16 cellular contexts compared by ENCODE assay signal in genomic region chr5:124981901-124982300, GRCh38.
DNase-seq lines count a peak whose midpoint lies in the region; ATAC-seq and TF ChIP-seq lines count a peak whose summit lies in the region.
"Had no signal": no experiment of that assay in that cellular context is flagged by ENCODE, and none has a peak within 500 bp of the region (broad histone marks: within the 10 kb centered on the region; RNA-seq: fewer than 3 reads in every experiment).

No MANE protein-coding gene starts in this region.

- H3K4ac ChIP-seq in H9 (ENCODE audit: low read depth, low read length), result no peak overlapping the region

- peak overlapping the region; percentile 28 to 92 (median 53); a peak in 3 of 7 replicates for H3K27ac Mint-ChIP-seq in H9
- peak overlapping the region; percentile 71 for H3K27ac Mint-ChIP-seq in stimulated activated memory B cell treated with anti-CD40 and anti-IgM and Interleukin-4, amounts not matched to agents 10 μg/mL and 1 μg/mL and 100 μg/mL, for 72 hours
- H3K27ac Mint-ChIP-seq: activated naive CD8-positive, alpha-beta T cell had no signal

- H3F3A ChIP-seq in SU-DHL-6 (ENCODE audit: insufficient read depth) (peaks cover 33% of the 10 kb centered on the region), smooth muscle cell (ENCODE audit: low read depth) (no peaks in the 10 kb centered on the region)

- H3T11ph ChIP-seq in H9 (ENCODE audit: low read length), result no peak overlapping the region

- H3K23ac ChIP-seq in H9 (ENCODE audit: insufficient read length, low read depth, low read length), result no peak overlapping the region

- H3K14ac ChIP-seq in H9 (ENCODE audit: insufficient read depth, low read length), result no peak overlapping the region

- WGBS in H9 (ENCODE audit: extremely low coverage, insufficient read length, low lambda C conversion rate), result no CpG with 5 or more reads among the region's 4 CpGs
- WGBS in smooth muscle cell (ENCODE audit: low lambda C conversion rate), result 94% methylated on average over 4 of the region's 4 CpGs

- peaks cover 44 to 50% of the 10 kb centered on the region in 2 experiments for H3K9me3 Mint-ChIP-seq in H9
- H3K9me3 Mint-ChIP-seq in stimulated activated memory B cell treated with anti-CD40 and anti-IgM and Interleukin-4, amounts not matched to agents 10 μg/mL and 1 μg/mL and 100 μg/mL, for 72 hours, result peaks cover 8% of the 10 kb centered on the region

- DNase-seq in H9 (no peak), kidney tubule cell (ENCODE audit: low spot score) (peak; percentile 76), smooth muscle cell (lab: John Stamatoyannopoulos, UW; ENCODE audit: unreplicated experiment) (no peak), hypothalamus (lab: John Stamatoyannopoulos, UW) (no peak), activated gamma-delta T cell (lab: John Stamatoyannopoulos, UW) (no peak)
- DNase-seq: activated CD4-positive, alpha-beta T cell treated with anti-CD3 and anti-CD28 coated beads, Interleukin-2, amount 50 U/mL, for 1 hour; activated T-cell treated with anti-CD3 and anti-CD28 coated beads, Interleukin-2, amount 50 U/mL, for 1 hour; H7; lower lobe of right lung; SJCRH30; stimulated activated CD4-positive, alpha-beta T cell treated with anti-CD3 and anti-CD28 coated beads, Interleukin-2, amount 100 ng/mL, for 24 hours had no signal

- no peak overlapping the region for H4K91ac ChIP-seq in H9 (ENCODE audit: insufficient read length, low read depth, low read length)

- H3K9ac ChIP-seq in H9 (ENCODE audit: extremely low read depth, insufficient read length, low read length), result no peak overlapping the region
- peak overlapping the region; percentile 60 for H3K9ac ChIP-seq in SU-DHL-6 (ENCODE audit: low read length)
- no peak overlapping the region for H3K9ac ChIP-seq in smooth muscle cell (ENCODE audit: low read depth)

- no peaks in the 10 kb centered on the region for H3K79me1 ChIP-seq in H9 (ENCODE audit: insufficient read depth, low read depth, low read length, poor library complexity, severe bottlenecking)

- peaks cover 28 to 62% (median 38%) of the 10 kb centered on the region in 3 experiments for H3K36me3 Mint-ChIP-seq in H9 (ENCODE audit: insufficient read depth in 1 of 3, low read depth in 3 of 3)
- peaks cover 12% of the 10 kb centered on the region for H3K36me3 Mint-ChIP-seq in stimulated activated memory B cell treated with anti-CD40 and anti-IgM and Interleukin-4, amounts not matched to agents 10 μg/mL and 1 μg/mL and 100 μg/mL, for 72 hours
- H3K36me3 Mint-ChIP-seq: activated naive CD8-positive, alpha-beta T cell had no signal

- no peak overlapping the region for H4K5ac ChIP-seq in H9 (ENCODE audit: insufficient read length, low read depth, low read length)

- H3K56ac ChIP-seq in H9 (ENCODE audit: insufficient read length, low read depth, low read length), result no peak overlapping the region

- no peak overlapping the region for H2BK120ac ChIP-seq in H9 (ENCODE audit: low read depth, low read length, poor library complexity, severe bottlenecking)

- H3K9me3 ChIP-seq in H9 (ENCODE audit: control insufficient read depth, low read depth, low read length) (peaks cover 10% of the 10 kb centered on the region), SU-DHL-6 (ENCODE audit: insufficient read depth, low read length) (peaks cover 5% of the 10 kb centered on the region; the same call in 1 of the 2 replicates), smooth muscle cell (replicated peaks; ENCODE audit: low read depth) (no peaks in the 10 kb centered on the region)

- H3K79me2 ChIP-seq in H9 (ENCODE audit: insufficient read depth, low read length) (no peaks in the 10 kb centered on the region), SU-DHL-6 (ENCODE audit: insufficient read depth, low read length) (no peaks in the 10 kb centered on the region), smooth muscle cell (ENCODE audit: low read depth) (no peaks in the 10 kb centered on the region)

- H2BK12ac ChIP-seq in H9 (ENCODE audit: insufficient read length, low read depth, low read length), result peak overlapping the region; percentile 10

- no peak overlapping the region for H3K4me3 ChIP-seq in SU-DHL-6 (ENCODE audit: insufficient read depth, low read length, poor library complexity, severe bottlenecking)
- no peak overlapping the region for H3K4me3 ChIP-seq in smooth muscle cell
- H3K4me3 ChIP-seq: lower lobe of right lung, right atrium auricular region, SJCRH30 had no signal

- no peak overlapping the region for H2BK15ac ChIP-seq in H9 (ENCODE audit: low read depth, low read length)

- no peaks in the 10 kb centered on the region for H3K27me3 Mint-ChIP-seq in H9 (ENCODE audit: low read depth)
- H3K27me3 Mint-ChIP-seq in stimulated activated memory B cell treated with anti-CD40 and anti-IgM and Interleukin-4, amounts not matched to agents 10 μg/mL and 1 μg/mL and 100 μg/mL, for 72 hours, result no peaks in the 10 kb centered on the region
- H3K27me3 Mint-ChIP-seq: activated naive CD8-positive, alpha-beta T cell had no signal

- H3K9me2 ChIP-seq in SU-DHL-6 (replicated peaks; ENCODE audit: insufficient read depth, low read length), result no peaks in the 10 kb centered on the region

- H3K4me1 Mint-ChIP-seq in H9, result peaks cover 36 to 39% of the 10 kb centered on the region in 2 experiments
- peaks cover 49% of the 10 kb centered on the region for H3K4me1 Mint-ChIP-seq in stimulated activated memory B cell treated with anti-CD40 and anti-IgM and Interleukin-4, amounts not matched to agents 10 μg/mL and 1 μg/mL and 100 μg/mL, for 72 hours

- TF ChIP-seq CTCF in H9 (conservative IDR thresholded peaks at IDR 0.05) (no peak), SU-DHL-6 (IDR thresholded peaks at IDR 0.05; ENCODE audit: insufficient read depth, low read length, poor library complexity, severe bottlenecking) (no peak), smooth muscle cell (IDR thresholded peaks at IDR 0.05; ENCODE audit: borderline replicate concordance, insufficient read depth, poor library complexity, severe bottlenecking) (no peak)

- no peak overlapping the region for H2BK20ac ChIP-seq in H9 (ENCODE audit: low read depth, low read length, poor library complexity, severe bottlenecking)

- peak overlapping the region; percentile 27 for H4K8ac ChIP-seq in H9 (replicated peaks; ENCODE audit: insufficient read length, low read depth, low read length)

- no peak for ATAC-seq in stimulated activated memory B cell treated with anti-CD40 and anti-IgM and Interleukin-4, amounts not matched to agents 10 μg/mL and 1 μg/mL and 100 μg/mL, for 72 hours
- ATAC-seq in GM19397 (IDR thresholded peaks at IDR 0.05; ENCODE audit: unreplicated experiment), result no peak
- ATAC-seq: lower lobe of right lung had no signal

- H3K18ac ChIP-seq in H9 (ENCODE audit: insufficient read length, low read depth, low read length), result no peak overlapping the region

- H2AFZ ChIP-seq in H9 (ENCODE audit: low read length) (no peak overlapping the region), SU-DHL-6 (ENCODE audit: low read depth, low read length, severe bottlenecking) (peak overlapping the region; percentile 78), smooth muscle cell (ENCODE audit: low read depth) (no peak overlapping the region)

- H2AK5ac ChIP-seq in H9 (ENCODE audit: insufficient read length, low read length), result no peak overlapping the region

- no peaks in the 10 kb centered on the region for H3K27me3 ChIP-seq in H9 (ENCODE audit: insufficient read depth, low read length)
- H3K27me3 ChIP-seq in SU-DHL-6 (ENCODE audit: low read length), result no peaks in the 10 kb centered on the region
- no peaks in the 10 kb centered on the region for H3K27me3 ChIP-seq in smooth muscle cell (ENCODE audit: low read depth)
- H3K27me3 ChIP-seq: right atrium auricular region, SJCRH30 had no signal

- H3K27ac ChIP-seq in H9 (ENCODE audit: insufficient read length, low read depth, low read length), result no peak overlapping the region
- peak overlapping the region; percentile 98 for H3K27ac ChIP-seq in SU-DHL-6 (ENCODE audit: low read depth, low read length)
- no peak overlapping the region for H3K27ac ChIP-seq in smooth muscle cell (ENCODE audit: low read depth)
- H3K27ac ChIP-seq: lower lobe of right lung, right atrium auricular region, SJCRH30 had no signal

- H3K4me1 ChIP-seq in H9 (ENCODE audit: insufficient read depth, low read length) (peaks cover 5% of the 10 kb centered on the region), smooth muscle cell (ENCODE audit: low read depth) (peaks cover 27% of the 10 kb centered on the region)
- H3K4me1 ChIP-seq: right atrium auricular region had no signal

- H3K4me3 Mint-ChIP-seq in H9, result no peak overlapping the region
- no peak overlapping the region for H3K4me3 Mint-ChIP-seq in stimulated activated memory B cell treated with anti-CD40 and anti-IgM and Interleukin-4, amounts not matched to agents 10 μg/mL and 1 μg/mL and 100 μg/mL, for 72 hours
- H3K4me3 Mint-ChIP-seq: activated naive CD8-positive, alpha-beta T cell had no signal

- no peaks in the 10 kb centered on the region for H4K20me1 ChIP-seq in H9 (ENCODE audit: control insufficient read depth, insufficient read depth, insufficient read length)
- H4K20me1 ChIP-seq in SU-DHL-6 (ENCODE audit: low read depth, low read length), result no peaks in the 10 kb centered on the region
- no peaks in the 10 kb centered on the region for H4K20me1 ChIP-seq in smooth muscle cell (ENCODE audit: low read depth)

- H3K23me2 ChIP-seq in H9 (ENCODE audit: insufficient read length, low read depth, low read length, poor library complexity, severe bottlenecking), result no peaks in the 10 kb centered on the region

- no peaks in the 10 kb centered on the region for H3K36me3 ChIP-seq in SU-DHL-6 (ENCODE audit: low read length)
- H3K36me3 ChIP-seq in smooth muscle cell (ENCODE audit: low read depth), result no peaks in the 10 kb centered on the region
- H3K36me3 ChIP-seq: lower lobe of right lung, right atrium auricular region, SJCRH30 had no signal

- H2BK5ac ChIP-seq in H9 (ENCODE audit: insufficient read length, low read length), result no peak overlapping the region

- H3K4me2 ChIP-seq in H9 (ENCODE audit: insufficient read depth, insufficient read length, low read length) (no peak overlapping the region), SU-DHL-6 (ENCODE audit: low read depth, low read length, poor library complexity, severe bottlenecking) (peak overlapping the region; percentile 84), smooth muscle cell (no peak overlapping the region)
